20 cellular contexts compared by ENCODE assay signal in genomic region chr1:217437375-217437774, GRCh38.
DNase-seq lines count a peak whose midpoint lies in the region; ATAC-seq and TF ChIP-seq lines count a peak whose summit lies in the region.
"Had no signal": no experiment of that assay in that cellular context is flagged by ENCODE, and none has a peak within 500 bp of the region (broad histone marks: within the 10 kb centered on the region; RNA-seq: fewer than 3 reads in every experiment).

No MANE protein-coding gene starts in this region.

- H3K9me3 Mint-ChIP-seq in WTC11 (peaks cover 19% of the 10 kb centered on the region), neural progenitor cell (peaks cover 17% of the 10 kb centered on the region), MCF 10A (ENCODE audit: unreplicated experiment) (peaks cover 20% of the 10 kb centered on the region)

- no peaks in the 10 kb centered on the region for H3K79me2 ChIP-seq in neural progenitor cell (ENCODE audit: low read depth)

- peaks cover 9% of the 10 kb centered on the region for H3F3A ChIP-seq in neural progenitor cell (ENCODE audit: low read depth)

- H3K4me3 Mint-ChIP-seq in WTC11 (no peak overlapping the region), neural progenitor cell (no peak overlapping the region), MCF 10A (ENCODE audit: unreplicated experiment) (no peak overlapping the region)
- H3K4me3 Mint-ChIP-seq: B cell; CD4-positive, CD25-positive, alpha-beta regulatory T cell; CD8-positive, alpha-beta T cell had no signal

- H3K4me1 ChIP-seq in cardiac muscle cell (ENCODE audit: low read depth) (peaks cover 8% of the 10 kb centered on the region), heart left ventricle (no peaks in the 10 kb centered on the region), neural progenitor cell (peaks cover 19% of the 10 kb centered on the region)
- H3K4me1 ChIP-seq: BLaER1, Caco-2 had no signal

- ATAC-seq in heart left ventricle (no peak), WTC11 (peak; percentile 70)
- ATAC-seq: CD8-positive, alpha-beta T cell; GM12878 had no signal

- peaks cover 21% of the 10 kb centered on the region for H3K36me3 Mint-ChIP-seq in WTC11
- peaks cover 20% of the 10 kb centered on the region for H3K36me3 Mint-ChIP-seq in neural progenitor cell
- H3K36me3 Mint-ChIP-seq in MCF 10A (ENCODE audit: insufficient read depth, unreplicated experiment) = peaks cover 35% of the 10 kb centered on the region

- peaks cover 12% of the 10 kb centered on the region for H3K27me3 Mint-ChIP-seq in WTC11 (ENCODE audit: low read depth)
- no peaks in the 10 kb centered on the region for H3K27me3 Mint-ChIP-seq in neural progenitor cell (ENCODE audit: insufficient read depth, low read depth)
- H3K27me3 Mint-ChIP-seq in MCF 10A (ENCODE audit: insufficient read depth, unreplicated experiment) = no peaks in the 10 kb centered on the region
- H3K27me3 Mint-ChIP-seq: B cell; CD4-positive, CD25-positive, alpha-beta regulatory T cell had no signal

- peaks cover 9% of the 10 kb centered on the region for H4K20me1 ChIP-seq in neural progenitor cell (ENCODE audit: low read depth)
- H4K20me1 ChIP-seq: BLaER1 had no signal

- H3K27ac Mint-ChIP-seq in WTC11 (no peak overlapping the region), neural progenitor cell (no peak overlapping the region), MCF 10A (ENCODE audit: low read depth, unreplicated experiment) (no peak overlapping the region)
- H3K27ac Mint-ChIP-seq: B cell; CD8-positive, alpha-beta T cell had no signal

- peaks cover 12% of the 10 kb centered on the region for H3K4me1 Mint-ChIP-seq in WTC11
- H3K4me1 Mint-ChIP-seq in neural progenitor cell = peaks cover 3% of the 10 kb centered on the region
- H3K4me1 Mint-ChIP-seq in MCF 10A (ENCODE audit: insufficient read depth, unreplicated experiment) = peaks cover 6% of the 10 kb centered on the region
- H3K4me1 Mint-ChIP-seq: B cell; CD4-positive, CD25-positive, alpha-beta regulatory T cell had no signal

- H3K27me3 ChIP-seq in cardiac muscle cell = no peaks in the 10 kb centered on the region
- H3K27me3 ChIP-seq in heart left ventricle = no peaks in the 10 kb centered on the region
- H3K27me3 ChIP-seq in neural progenitor cell = no peaks in the 10 kb centered on the region
- H3K27me3 ChIP-seq: BLaER1 had no signal

- no peak for DNase-seq in cardiac muscle cell (ENCODE audit: low read depth in 1 of 2, low spot score in 1 of 2)
- no peak for DNase-seq in heart left ventricle
- DNase-seq in WTC11 (ENCODE audit: low spot score) = peak; percentile 16
- peak; percentile 50 for DNase-seq in neural progenitor cell (ENCODE audit: low spot score)
- DNase-seq in mucosa of gallbladder (ENCODE audit: low spot score) = no peak
- no peak for DNase-seq in MCF 10A (ENCODE audit: unreplicated experiment)
- DNase-seq: Caco-2; CD4-positive, CD25-positive, alpha-beta regulatory T cell; CD8-positive, alpha-beta T cell; DMS153; DND-41; GDM1; GOT3; H7; HCEC 1CT had no signal

- no peaks in the 10 kb centered on the region for H3K36me3 ChIP-seq in cardiac muscle cell
- H3K36me3 ChIP-seq in heart left ventricle = peaks cover 0 to 14% (median 0%) of the 10 kb centered on the region in 9 donors
- no peaks in the 10 kb centered on the region for H3K36me3 ChIP-seq in neural progenitor cell

- H3K9me3 ChIP-seq in cardiac muscle cell (ENCODE audit: low read depth) = no peaks in the 10 kb centered on the region
- H3K9me3 ChIP-seq in heart left ventricle = peaks cover 0 to 27% (median 0%) of the 10 kb centered on the region in 12 donors
- H3K9me3 ChIP-seq in neural progenitor cell (ENCODE audit: low read depth) = no peaks in the 10 kb centered on the region
- H3K9me3 ChIP-seq: Caco-2 had no signal

- TF ChIP-seq CTCF in cardiac muscle cell (IDR thresholded peaks at IDR 0.05; ENCODE audit: low read depth, low read length) (no peak), heart left ventricle (IDR thresholded peaks at IDR 0.05) (no peak), WTC11 (IDR thresholded peaks at IDR 0.05) (no peak), neural progenitor cell (IDR thresholded peaks at IDR 0.05) (no peak), MCF 10A (IDR thresholded peaks at IDR 0.05; ENCODE audit: unreplicated experiment) (no peak)

- WGBS in heart left ventricle, 4 donors = 89 to 94% (median 91%) methylated on average over 3 of the region's 3 CpGs

- H3K4me2 ChIP-seq in neural progenitor cell = no peak overlapping the region
- H3K4me2 ChIP-seq: BLaER1 had no signal

- intact Hi-C loops in heart left ventricle (cut with DNase I) = no loop called here
- intact Hi-C loops in MCF 10A (cut with micrococcal nuclease) = no loop called here

- no peak overlapping the region for H2AFZ ChIP-seq in neural progenitor cell (replicated peaks)

- POLR2A ChIA-PET in WTC11 (lab: Charles Lee) = no interaction called here
- POLR2A ChIA-PET in MCF 10A (lab: Yijun Ruan, JAX) = no interaction called here

- H3K4me3 ChIP-seq in cardiac muscle cell (no peak overlapping the region), heart left ventricle (no peak overlapping the region), neural progenitor cell (no peak overlapping the region)
- H3K4me3 ChIP-seq: BLaER1, GM12878 had no signal

- no TSS peak for BruUV-seq in MCF 10A (replicated peaks; lab: Mats Ljungman, UMichigan)

- H3K27ac ChIP-seq in cardiac muscle cell (peak overlapping the region; percentile 18), heart left ventricle (no peak overlapping the region), neural progenitor cell (no peak overlapping the region)
- H3K27ac ChIP-seq: 22Rv1, BLaER1, C4-2B had no signal

- CTCF ChIA-PET in WTC11 (lab: Charles Lee) = no interaction called here
- CTCF ChIA-PET in MCF 10A (lab: Yijun Ruan, JAX) = interaction anchor here (0.7 to 0.9 kb wide), 4 partner anchors 14 to 688 kb away, joined by 3 read pairs; no protein-coding TSS in a partner anchor

- no peak for TF ChIP-seq POLR2A in heart left ventricle (IDR thresholded peaks at IDR 0.05)

- no peak overlapping the region for H3K9ac ChIP-seq in neural progenitor cell
- H3K9ac ChIP-seq: BLaER1 had no signal

TF ChIP-seq in WTC11, 78 proteins besides CTCF, POLR2A, EP300 and RAD21:
- TF ChIP-seq CREM (CRISPR knock-in tag; IDR thresholded peaks at IDR 0.05) (no peak), RORB (CRISPR knock-in tag; IDR thresholded peaks at IDR 0.05) (no peak), ZNF671 (CRISPR knock-in tag; IDR thresholded peaks at IDR 0.05) (no peak), PRDM15 (CRISPR knock-in tag; IDR thresholded peaks at IDR 0.05) (no peak), TCF7 (CRISPR knock-in tag; IDR thresholded peaks at IDR 0.05; ENCODE audit: low read depth) (no peak)

Comparison
In these comparisons a context has a peak if more than half of its experiments do, and no peak if none do; other contexts are left out.
1. DNase-seq: peak in WTC11 (single experiment) and neural progenitor cell (single experiment); none in cardiac muscle cell (0 of 2), heart left ventricle (0 of 5), mucosa of gallbladder (single experiment) and MCF 10A (single experiment).